Comparison of ENCODE assay signal across 8 cellular contexts in the genomic region with DNA sequence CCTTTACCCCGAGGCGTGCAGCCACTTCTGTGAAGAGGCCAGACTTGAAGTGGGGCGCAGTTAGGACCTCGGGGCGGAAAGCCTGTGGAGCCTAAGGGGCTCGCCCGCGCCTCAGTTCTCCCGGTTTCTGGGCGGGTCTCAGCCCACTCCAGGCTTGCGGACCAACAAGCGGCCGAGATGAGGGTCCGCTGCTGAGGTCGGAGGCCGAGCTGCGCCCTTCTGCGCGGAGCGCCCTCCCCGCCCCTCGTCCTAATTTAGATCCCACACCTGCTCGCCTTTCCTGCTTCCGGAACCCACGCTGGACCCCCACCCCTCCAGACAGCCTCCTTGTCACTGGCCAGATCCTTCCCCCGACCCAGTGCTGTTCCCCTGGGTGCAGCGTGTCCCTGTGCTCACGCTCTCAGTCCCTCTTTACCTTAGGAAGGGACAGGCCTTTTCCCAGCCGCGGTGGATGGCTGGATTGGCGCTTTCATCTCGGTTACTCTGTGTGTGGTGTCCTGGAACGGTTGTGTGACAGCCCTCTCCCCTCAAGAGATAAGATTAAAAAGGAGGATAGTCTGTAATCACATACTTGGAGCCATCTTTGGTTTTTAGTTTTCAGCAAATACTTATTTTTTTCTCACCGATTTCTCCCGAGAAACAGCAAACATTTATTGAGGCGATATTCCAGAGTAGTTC. TPM values are rescaled to one million over a fixed set of nuclear protein-coding genes. Genes with fewer than 3 reads are reported as not detected.
DNase-seq lines count a peak whose midpoint lies in the region; FAIRE-seq and TF ChIP-seq lines count a peak whose summit lies in the region.

No MANE protein-coding gene starts in this region.

- no peaks in the 10 kb centered on the region for H3K4me1 ChIP-seq in A673 (ENCODE audit: insufficient read depth, low read length, poor library complexity, severe bottlenecking)

- FAIRE-seq in GM19239 (lab: Jason Lieb, UNC): peak; percentile 76

- CTCF ChIA-PET in A673 (lab: Charles Lee): no interaction called here
- CTCF ChIA-PET in RWPE1 (lab: Yijun Ruan, JAX): interaction anchor here (0.7 to 2.1 kb wide), 2 partner anchors 9 to 191 kb away, joined by 5 to 6 read pairs; no protein-coding TSS in a partner anchor

- peak; percentile 50 for TF ChIP-seq POLR2A in erythroblast (IDR thresholded peaks at IDR 0.05; ENCODE audit: low read length)

- TSS peak; percentile 75 for BruUV-seq in A673 (replicated peaks; lab: Mats Ljungman, UMichigan)

- H3K4me1 Mint-ChIP-seq in osteocyte (ENCODE audit: unreplicated experiment): peaks cover 31% of the 10 kb centered on the region

- peaks cover 5% of the 10 kb centered on the region for H3K36me3 Mint-ChIP-seq in osteocyte (ENCODE audit: unreplicated experiment)

- no peak for TF ChIP-seq CTCF in A673 (conservative IDR thresholded peaks at IDR 0.05; ENCODE audit: low read depth, low read length)
- no peak for TF ChIP-seq CTCF in RWPE1 (conservative IDR thresholded peaks at IDR 0.05; ENCODE audit: low read depth)
- TF ChIP-seq CTCF in osteocyte (IDR thresholded peaks at IDR 0.05): no peak

- H3K9me3 ChIP-seq in A673 (ENCODE audit: low read depth, low read length, poor library complexity, severe bottlenecking): no peaks in the 10 kb centered on the region

- H3K27me3 ChIP-seq in A673 (replicated peaks; ENCODE audit: insufficient read depth, low read depth, low read length, poor library complexity): no peaks in the 10 kb centered on the region

- H3K9me3 Mint-ChIP-seq in osteocyte (ENCODE audit: unreplicated experiment): no peaks in the 10 kb centered on the region

- intact Hi-C loops in A673 (cut with micrococcal nuclease; ENCODE audit: unreplicated experiment): no loop called here

- peak overlapping the region; percentile 94 for H3K27ac Mint-ChIP-seq in osteocyte (ENCODE audit: unreplicated experiment)

- no peaks in the 10 kb centered on the region for H3K27me3 Mint-ChIP-seq in osteocyte (ENCODE audit: unreplicated experiment)

- H3K27ac ChIP-seq in A673 (ENCODE audit: low read depth, low read length, poor library complexity, severe bottlenecking): peak overlapping the region; percentile 83
- H3K27ac ChIP-seq in RWPE1: peak overlapping the region; percentile 99

- peaks cover 11% of the 10 kb centered on the region for H3K36me3 ChIP-seq in A673 (ENCODE audit: insufficient read depth, low read length, poor library complexity, severe bottlenecking)

- DNase-seq in A673 (ENCODE audit: low spot score) (no peak), GM19239 (ENCODE audit: insufficient read length, low spot score) (no peak), RWPE1 (ENCODE audit: low spot score) (no peak), erythroblast (lab: John Stamatoyannopoulos, UW) (no peak), osteocyte (ENCODE audit: extremely low spot score, unreplicated experiment) (no peak), EL (no peak), mucosa of gallbladder (ENCODE audit: low spot score) (no peak), cortex of kidney (lab: John Stamatoyannopoulos, UW) (no peak)

- peak overlapping the region; percentile 65 for H3K4me3 ChIP-seq in A673 (ENCODE audit: low read depth, low read length, poor library complexity, severe bottlenecking)

- POLR2A ChIA-PET in A673 (lab: Charles Lee; ENCODE audit: low non-redundant PET): no interaction called here
- POLR2A ChIA-PET in RWPE1 (lab: Yijun Ruan, JAX; ENCODE audit: low non-redundant PET): interaction anchor here (0.6 kb wide), 1 partner anchor 154 kb away, joined by 5 read pairs; no protein-coding TSS in a partner anchor

- peak overlapping the region; percentile 85 for H3K4me3 Mint-ChIP-seq in osteocyte (ENCODE audit: unreplicated experiment)

RNA-seq across cellular contexts. Expression of a gene that starts 0.9 kb away (rescaled TPM):
- total RNA-seq in A673 (2021) (36.9 and 44.5 TPM in 2 replicates), osteocyte (86.2 and 89.0 TPM in 2 replicates), mucosa of gallbladder (77.0 TPM)

RNA-seq across cellular contexts. Expression of a gene that starts 13.8 kb away (rescaled TPM):
- total RNA-seq in A673 (2021): 13.0 and 13.3 TPM in 2 replicates
- total RNA-seq in osteocyte: 39.3 and 41.3 TPM in 2 replicates
- 49.4 TPM for total RNA-seq in mucosa of gallbladder

RNA-seq across cellular contexts. Expression of a gene that starts 18.9 kb away (rescaled TPM):
- total RNA-seq in A673 (2021) (101 and 114 TPM in 2 replicates), osteocyte (96.9 and 99.0 TPM in 2 replicates), mucosa of gallbladder (95.6 TPM)

RNA-seq across cellular contexts. Expression of a gene that starts 30.1 kb away (rescaled TPM):
- total RNA-seq in A673 (2021) (0.17 TPM in 1 of 2 replicates, not detected in the other), osteocyte (not detected in 2 replicates), mucosa of gallbladder (0.58 TPM)

RNA-seq across cellular contexts. Expression of a gene that starts 58.9 kb away (rescaled TPM):
- total RNA-seq in A673 (2021) (13.5 and 14.7 TPM in 2 replicates), osteocyte (2.2 and 2.3 TPM in 2 replicates), mucosa of gallbladder (1.0 TPM)
